Comparison of ENCODE assay signal across 13 cellular contexts in the genomic region with DNA sequence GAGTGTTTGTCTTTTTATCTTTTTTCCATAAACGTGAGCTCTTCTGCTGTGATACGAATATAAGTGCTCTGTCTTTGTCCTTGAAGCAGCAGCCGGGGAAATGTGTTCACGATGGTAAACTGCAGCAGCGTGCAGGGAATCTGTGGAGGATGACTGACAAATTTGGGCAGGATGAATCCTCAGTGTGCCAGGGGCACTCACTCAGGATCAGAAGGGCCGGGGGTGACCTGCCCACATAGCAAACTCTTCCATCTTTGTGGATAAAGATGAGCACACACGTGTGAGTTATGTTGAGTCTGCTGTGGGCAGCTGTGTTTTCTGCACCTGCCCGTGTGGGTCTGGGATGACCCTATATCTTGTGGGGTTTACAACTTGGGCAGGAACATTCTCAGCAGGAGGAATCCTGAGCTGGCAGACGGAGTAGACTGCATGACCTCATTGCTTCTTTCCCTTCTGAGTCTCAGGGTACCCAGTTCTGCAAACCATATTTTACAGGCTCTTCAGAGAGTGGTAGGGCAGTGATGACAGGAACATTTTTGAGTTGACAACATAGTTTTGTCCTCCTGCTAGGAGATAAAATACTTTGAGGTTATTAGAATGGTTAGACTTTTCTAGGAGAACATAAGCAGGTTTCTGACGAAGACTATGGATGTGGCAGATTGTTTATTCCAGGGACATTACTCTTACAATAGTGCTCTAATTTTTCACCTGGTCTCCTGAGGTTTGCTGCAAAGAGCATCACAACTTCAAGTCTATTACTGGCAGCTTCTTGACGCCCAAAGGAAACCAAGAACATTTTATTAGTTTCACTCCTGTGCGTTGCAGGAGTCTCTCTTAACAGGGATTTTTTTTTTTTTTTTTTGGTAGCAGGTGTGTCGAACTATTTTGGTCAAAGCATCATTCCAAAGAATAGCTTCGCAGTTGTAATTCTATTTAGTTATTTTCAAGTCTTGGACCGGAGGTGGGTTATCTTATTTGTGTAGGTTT. TPM values are rescaled to one million over a fixed set of nuclear protein-coding genes. Genes with fewer than 3 reads are reported as not detected.
DNase-seq lines count a peak whose midpoint lies in the region; ATAC-seq and TF ChIP-seq lines count a peak whose summit lies in the region.
"Had no signal": no experiment of that assay in that cellular context is flagged by ENCODE, and none has a peak within 500 bp of the region (broad histone marks: within the 10 kb centered on the region; RNA-seq: fewer than 3 reads in every experiment).

No MANE protein-coding gene starts in this region.

- DNase-seq in NCI-H1105 treated with DMSO at 0.1 percent for 48 hours (lab: John Stamatoyannopoulos, UW) (peak; percentile 52), caudate nucleus (lab: John Stamatoyannopoulos, UW) (peak in 21 of 61 donors; percentile 1 to 71 (median 34)), midbrain (lab: John Stamatoyannopoulos, UW) (peak; percentile 27), thoracic aorta (ENCODE audit: low spot score) (no peak)
- DNase-seq: activated T-cell treated with anti-CD3 and anti-CD28 coated beads, Interleukin-2, amount 50 U/mL, for 48 hours; Karpas-422; kidney glomerular epithelial cell; stimulated activated naive CD4-positive, alpha-beta T cell had no signal

- no peaks in the 10 kb centered on the region for H3K27me3 ChIP-seq in thoracic aorta (replicated peaks; ENCODE audit: insufficient read depth)
- H3K27me3 ChIP-seq: cardiac muscle cell, SJCRH30 had no signal

- H3K4me1 ChIP-seq in thoracic aorta (ENCODE audit: control insufficient read depth in 1 of 2, low read depth in 2 of 2) = no peaks in the 10 kb centered on the region
- H3K4me1 ChIP-seq: SJCRH30 had no signal

- ATAC-seq in thoracic aorta (ENCODE audit: insufficient number of reproducible peaks, low FRiP score, low read depth) (no peak), GM21526 (IDR thresholded peaks at IDR 0.05; ENCODE audit: low FRiP score, unreplicated experiment) (no peak), GM21381 (IDR thresholded peaks at IDR 0.05; ENCODE audit: unreplicated experiment) (no peak), GM18909 (IDR thresholded peaks at IDR 0.05; ENCODE audit: poor library complexity, unreplicated experiment) (no peak)

- H3K4me3 ChIP-seq in thoracic aorta = peak overlapping the region; percentile 45
- H3K4me3 ChIP-seq: cardiac muscle cell, SJCRH30 had no signal

- H3K9me3 ChIP-seq in thoracic aorta = no peaks in the 10 kb centered on the region
- H3K9me3 ChIP-seq: SJCRH30 had no signal

- TF ChIP-seq CTCF in thoracic aorta (IDR thresholded peaks at IDR 0.05) = no peak

- no peaks in the 10 kb centered on the region for H3K36me3 ChIP-seq in thoracic aorta
- H3K36me3 ChIP-seq: cardiac muscle cell, SJCRH30 had no signal

- H3K27ac ChIP-seq in caudate nucleus (ENCODE audit: low read depth, low read length) (peak overlapping the region; percentile 71), thoracic aorta (no peak overlapping the region)
- H3K27ac ChIP-seq: cardiac muscle cell, SJCRH30 had no signal

RNA-seq across cellular contexts. Expression of a gene that starts 0.9 kb away (rescaled TPM):
- total RNA-seq in thoracic aorta = not detected
